8 cellular contexts compared by ENCODE assay signal in genomic region chr10:31031666-31032514, GRCh38. TPM values are rescaled to one million over a fixed set of nuclear protein-coding genes. Genes with fewer than 3 reads are reported as not detected.
A peak's percentile ranks its signal among the peaks of the same experiment; 100 is the strongest.
DNase-seq lines count a peak whose midpoint lies in the region; ATAC-seq and TF ChIP-seq lines count a peak whose summit lies in the region.

A gene with protein sequence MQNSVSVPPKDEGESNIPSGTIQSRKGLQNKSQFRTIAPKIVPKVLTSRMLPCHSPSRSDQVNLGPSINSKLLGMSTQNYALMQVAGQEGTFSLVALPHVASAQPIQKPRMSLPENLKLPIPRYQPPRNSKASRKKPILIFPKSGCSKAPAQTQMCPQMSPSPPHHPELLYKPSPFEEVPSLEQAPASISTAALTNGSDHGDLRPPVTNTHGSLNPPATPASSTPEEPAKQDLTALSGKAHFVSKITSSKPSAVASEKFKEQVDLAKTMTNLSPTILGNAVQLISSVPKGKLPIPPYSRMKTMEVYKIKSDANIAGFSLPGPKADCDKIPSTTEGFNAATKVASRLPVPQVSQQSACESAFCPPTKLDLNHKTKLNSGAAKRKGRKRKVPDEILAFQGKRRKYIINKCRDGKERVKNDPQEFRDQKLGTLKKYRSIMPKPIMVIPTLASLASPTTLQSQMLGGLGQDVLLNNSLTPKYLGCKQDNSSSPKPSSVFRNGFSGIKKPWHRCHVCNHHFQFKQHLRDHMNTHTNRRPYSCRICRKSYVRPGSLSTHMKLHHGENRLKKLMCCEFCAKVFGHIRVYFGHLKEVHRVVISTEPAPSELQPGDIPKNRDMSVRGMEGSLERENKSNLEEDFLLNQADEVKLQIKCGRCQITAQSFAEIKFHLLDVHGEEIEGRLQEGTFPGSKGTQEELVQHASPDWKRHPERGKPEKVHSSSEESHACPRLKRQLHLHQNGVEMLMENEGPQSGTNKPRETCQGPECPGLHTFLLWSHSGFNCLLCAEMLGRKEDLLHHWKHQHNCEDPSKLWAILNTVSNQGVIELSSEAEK (minus strand): TSS chr10:31031865. CDS start chr10:30877034, 154,831 bp downstream.

- ATAC-seq in effector memory CD8-positive, alpha-beta T cell (replicated peaks) = peak; percentile 76

- H3K36me3 Mint-ChIP-seq in Caco-2 (ENCODE audit: insufficient read depth, unreplicated experiment) = peaks cover 8% of the 10 kb centered on the region
- H3K36me3 Mint-ChIP-seq in effector memory CD8-positive, alpha-beta T cell (ENCODE audit: insufficient read depth) = peaks cover 14% of the 10 kb centered on the region

- H3K27ac Mint-ChIP-seq in Caco-2 (ENCODE audit: unreplicated experiment) = peak within 1 kb of the TSS; percentile 95
- peak within 1 kb of the TSS; percentile 97 to 99 for H3K27ac Mint-ChIP-seq in effector memory CD8-positive, alpha-beta T cell

- no peaks in the 10 kb centered on the region for H3K27me3 ChIP-seq in Caco-2 (replicated peaks; ENCODE audit: control insufficient read depth, insufficient read depth, low read length)

- peaks cover 6% of the 10 kb centered on the region; the same call in 1 of the 2 replicates for H3K4me1 ChIP-seq in Caco-2

- no peaks in the 10 kb centered on the region for H3K9me3 ChIP-seq in Caco-2

- H3K36me3 ChIP-seq in Caco-2 (ENCODE audit: control insufficient read depth, insufficient read depth, low read length) = no peaks in the 10 kb centered on the region

- H3K4me3 Mint-ChIP-seq in Caco-2 (ENCODE audit: unreplicated experiment) = peak within 1 kb of the TSS; percentile 88
- peak within 1 kb of the TSS; percentile 90 to 95 for H3K4me3 Mint-ChIP-seq in effector memory CD8-positive, alpha-beta T cell

- peak within 1 kb of the TSS; percentile 68 for H3K4me3 ChIP-seq in Caco-2 (ENCODE audit: low read depth, low read length)

- intact Hi-C loops in Caco-2 (cut with micrococcal nuclease; ENCODE audit: unreplicated experiment) = loop anchor here (1.0 to 10.0 kb wide), 5 partner anchors 101 to 776 kb away; partner anchors contain the start of gene ZEB1

- DNase-seq in Caco-2 = peak; percentile 96 to 98
- peak; percentile 99 for DNase-seq in GM20000 (ENCODE audit: low spot score)
- DNase-seq in HS-5 (ENCODE audit: low read depth) = peak; percentile 53
- DNase-seq in NK-92 treated with Interleukin-12 subunit alpha and Interleukin-12 subunit beta, amount 100 ng/mL, for 24 hours (lab: John Stamatoyannopoulos, UW) = peak; percentile 71
- peak; percentile 91 to 94 (median 91) for DNase-seq in activated CD8-positive, alpha-beta memory T cell treated with anti-CD3 and anti-CD28 coated beads for 48 hours (ENCODE audit: low read depth in 2 of 3, low spot score in 2 of 3)
- DNase-seq in effector memory CD8-positive, alpha-beta T cell = peak; percentile 94 to 96 (median 95)
- DNase-seq in mesenteric fat pad (ENCODE audit: low spot score) = peak; percentile 99
- DNase-seq in stimulated activated CD8-positive, alpha-beta memory T cell treated with anti-CD3 and anti-CD28 coated beads, Interleukin-15, amount 100 ng/mL, for 1 hour (ENCODE audit: low read depth) = peak; percentile 88

- POLR2A ChIA-PET in Caco-2 (lab: Charles Lee) = interaction anchor here (0.5 to 0.9 kb wide), 8 partner anchors 26 to 728 kb away, joined by 3 to 4 read pairs (median 3); no protein-coding TSS in a partner anchor

- no peaks in the 10 kb centered on the region for H3K9me3 Mint-ChIP-seq in Caco-2 (ENCODE audit: unreplicated experiment)
- no peaks in the 10 kb centered on the region for H3K9me3 Mint-ChIP-seq in effector memory CD8-positive, alpha-beta T cell

- TSS peak; percentile 57 for BruUV-seq in Caco-2 (replicated peaks; lab: Mats Ljungman, UMichigan)

- peaks cover 12% of the 10 kb centered on the region for H3K27me3 Mint-ChIP-seq in Caco-2 (ENCODE audit: insufficient read depth, unreplicated experiment)
- no peaks in the 10 kb centered on the region for H3K27me3 Mint-ChIP-seq in effector memory CD8-positive, alpha-beta T cell

- TF ChIP-seq CTCF in Caco-2 (IDR thresholded peaks at IDR 0.05; ENCODE audit: insufficient read depth in 1 of 2, low read depth in 1 of 2, low read length in 1 of 2, severe bottlenecking in 1 of 2, unreplicated experiment in 1 of 2) (peak in 1 of 2 experiments; percentile 84), GM20000 (IDR thresholded peaks at IDR 0.05; ENCODE audit: extremely low read depth, missing control alignments) (peak; percentile 87)

- H3K4me1 Mint-ChIP-seq in Caco-2 (ENCODE audit: low read depth, unreplicated experiment) = no peaks in the 10 kb centered on the region
- H3K4me1 Mint-ChIP-seq in effector memory CD8-positive, alpha-beta T cell (ENCODE audit: low read depth in 2 of 2) = peaks cover 6 to 10% of the 10 kb centered on the region in 2 donors

- CTCF ChIA-PET in Caco-2 (lab: Charles Lee) = interaction anchor here (0.6 to 1.7 kb wide), 11 partner anchors 12 to 969 kb away, joined by 3 to 7 read pairs (median 3); no protein-coding TSS in a partner anchor

RNA-seq across cellular contexts. Expression of the gene that starts here (rescaled TPM):
- 0.58 and 1.00 TPM in 2 replicates for total RNA-seq in Caco-2 (2022)
- 9.4 TPM for total RNA-seq in mesenteric fat pad

Comparison
In these comparisons a context has a peak if more than half of its experiments do, and no peak if none do; other contexts are left out.
1. Peak in every context shown above with its lines: DNase-seq, ATAC-seq and H3K4me3 ChIP-seq.
2. Peak in DNase-seq and H3K4me3 ChIP-seq in Caco-2; RNA of the gene not detected or under 1 TPM.